ENCODE assay signal across 14 cellular contexts in genomic region chr17:38707678-38708351, GRCh38. TPM values are rescaled to one million over a fixed set of nuclear protein-coding genes. Genes with fewer than 3 reads are reported as not detected.
DNase-seq lines count a peak whose midpoint lies in the region; ATAC-seq and TF ChIP-seq lines count a peak whose summit lies in the region.
"Had no signal": no experiment of that assay in that cellular context is flagged by ENCODE, and none has a peak within 500 bp of the region (broad histone marks: within the 10 kb centered on the region; RNA-seq: fewer than 3 reads in every experiment).

No MANE protein-coding gene starts in this region.

- no peaks in the 10 kb centered on the region for H3K9me3 ChIP-seq in ovary
- H3K9me3 ChIP-seq: upper lobe of right lung had no signal

- H3K27me3 Mint-ChIP-seq in nephron (ENCODE audit: low read depth): peaks cover 25% of the 10 kb centered on the region

- peaks cover 6% of the 10 kb centered on the region for H3K4me1 ChIP-seq in ovary (ENCODE audit: insufficient read depth)
- H3K4me1 ChIP-seq: foreskin keratinocyte had no signal

- intact Hi-C loops in ovary (cut with DNase I): no loop called here

- TF ChIP-seq EP300 in ovary (IDR thresholded peaks at IDR 0.05): no peak

- no peak for TF ChIP-seq POLR2A in ovary (IDR thresholded peaks at IDR 0.05)

- peak overlapping the region; percentile 40 to 94 for H3K27ac Mint-ChIP-seq in activated naive CD4-positive, alpha-beta T cell treated with anti-CD3 and anti-CD28 coated beads, Interleukin-2, amount 50 U/mL, for 72 hours
- peak overlapping the region; percentile 82 to 98 (median 83) for H3K27ac Mint-ChIP-seq in nephron

- H3K4me3 ChIP-seq in ovary: no peak overlapping the region
- H3K4me3 ChIP-seq: GM23248 had no signal

- peaks cover 77% of the 10 kb centered on the region for H3K4me1 Mint-ChIP-seq in nephron

- no peak for ATAC-seq in activated naive CD4-positive, alpha-beta T cell treated with anti-CD3 and anti-CD28 coated beads, Interleukin-2, amount 50 U/mL, for 72 hours
- ATAC-seq: foreskin keratinocyte, upper lobe of right lung had no signal

- no peak for TF ChIP-seq CTCF in nephron (IDR thresholded peaks at IDR 0.05; ENCODE audit: unreplicated experiment in 3 of 3)
- no peak for TF ChIP-seq CTCF in ovary (IDR thresholded peaks at IDR 0.05)

- H3K27me3 ChIP-seq in ovary: no peaks in the 10 kb centered on the region
- H3K27me3 ChIP-seq: foreskin keratinocyte, upper lobe of right lung had no signal

- peaks cover 51 to 56% of the 10 kb centered on the region in 2 donors for H3K36me3 Mint-ChIP-seq in activated naive CD4-positive, alpha-beta T cell treated with anti-CD3 and anti-CD28 coated beads, Interleukin-2, amount 50 U/mL, for 72 hours
- H3K36me3 Mint-ChIP-seq in nephron (ENCODE audit: low read depth): peaks cover 24% of the 10 kb centered on the region

- H3K9me3 Mint-ChIP-seq in activated naive CD4-positive, alpha-beta T cell treated with anti-CD3 and anti-CD28 coated beads, Interleukin-2, amount 50 U/mL, for 72 hours: no peaks in the 10 kb centered on the region
- no peaks in the 10 kb centered on the region for H3K9me3 Mint-ChIP-seq in nephron

- no peak overlapping the region for H3K27ac ChIP-seq in ovary
- H3K27ac ChIP-seq: foreskin keratinocyte, GM23248 had no signal

- DNase-seq in NCI-H2107 treated with DMSO at 0.1 percent for 48 hours (lab: John Stamatoyannopoulos, UW; ENCODE audit: unreplicated experiment) (peak; percentile 47), NCI-H2107 (lab: John Stamatoyannopoulos, UW) (no peak), HuH-7.5 (ENCODE audit: low spot score) (peak; percentile 3), OCI-M1 (lab: John Stamatoyannopoulos, UW) (no peak), AG08395 (ENCODE audit: low spot score) (no peak), ovary (no peak)
- no peak for DNase-seq in activated naive CD4-positive, alpha-beta T cell treated with anti-CD3 and anti-CD28 coated beads, Interleukin-2, amount 50 U/mL, for 72 hours (ENCODE audit: low spot score in 2 of 2)
- DNase-seq: aorta; DMS79; foreskin keratinocyte; GM23248; NK-92 treated with Interleukin-12 subunit alpha and Interleukin-12 subunit beta, amount 100 ng/mL, for 24 hours; upper lobe of right lung had no signal

- H3K4me3 Mint-ChIP-seq in nephron: peak overlapping the region; percentile 94 to 96 (median 95)

- H3K36me3 ChIP-seq in ovary: no peaks in the 10 kb centered on the region

- 64 to 66% (median 64%) methylated on average over 21 of the region's 21 CpGs for WGBS in ovary, 3 donors

RNA-seq across cellular contexts. Expression of gene MLLT6, which starts 2.7 kb away (rescaled TPM):
- total RNA-seq in activated naive CD4-positive, alpha-beta T cell treated with anti-CD3 and anti-CD28 coated beads, Interleukin-2, amount 50 U/mL, for 72 hours: 100 to 1,000 TPM; 204 to 288 TPM
- 100 to 1,000 TPM in 5 of 7 donors, 10 to 100 TPM in 2; 73.2 to 278 (median 183) TPM for total RNA-seq in ovary
- 10 to 100 TPM; 52.3 to 99.4 TPM for polyA plus RNA-seq in ovary

RNA-seq across cellular contexts. Expression of gene CISD3, which starts 22.3 kb away (rescaled TPM):
- 10 to 100 TPM; 32.7 to 40.7 TPM for total RNA-seq in activated naive CD4-positive, alpha-beta T cell treated with anti-CD3 and anti-CD28 coated beads, Interleukin-2, amount 50 U/mL, for 72 hours
- total RNA-seq in ovary: 10 to 100 TPM in 5 of 7 donors, 1 to 10 TPM in 2; 6.2 to 31.1 (median 24.4) TPM
- 10 to 100 TPM in 1 of 2 donors, 1 to 10 TPM in 1; 6.6 to 18.4 TPM for polyA plus RNA-seq in ovary

RNA-seq across cellular contexts. Expression of gene EPOP, which starts 33.1 kb away (rescaled TPM):
- total RNA-seq in activated naive CD4-positive, alpha-beta T cell treated with anti-CD3 and anti-CD28 coated beads, Interleukin-2, amount 50 U/mL, for 72 hours: 10 to 100 TPM; 27.5 to 31.3 TPM
- total RNA-seq in ovary: 1 to 10 TPM in 3 of 7 donors, under 1 TPM in 4; 0.83 to 1.7 (median 0.86) TPM
- polyA plus RNA-seq in ovary: under 1 TPM; 0.50 to 0.61 TPM

RNA-seq across cellular contexts. Expression of gene PCGF2, which starts 40.3 kb away (rescaled TPM):
- total RNA-seq in activated naive CD4-positive, alpha-beta T cell treated with anti-CD3 and anti-CD28 coated beads, Interleukin-2, amount 50 U/mL, for 72 hours: 1 to 10 TPM; 3.1 to 6.9 TPM
- 10 to 100 TPM in 6 of 7 donors, 1 to 10 TPM in 1; 7.4 to 92.7 (median 63.4) TPM for total RNA-seq in ovary
- polyA plus RNA-seq in ovary: 10 to 100 TPM; 21.5 to 27.2 TPM

RNA-seq across cellular contexts. Expression of gene PSMB3, which starts 44.7 kb away (rescaled TPM):
- 100 to 1,000 TPM; 339 to 405 TPM for total RNA-seq in activated naive CD4-positive, alpha-beta T cell treated with anti-CD3 and anti-CD28 coated beads, Interleukin-2, amount 50 U/mL, for 72 hours
- total RNA-seq in ovary: 100 to 1,000 TPM in 3 of 7 donors, 10 to 100 TPM in 4; 77.0 to 145 (median 82.0) TPM
- 100 to 1,000 TPM; 106 to 138 TPM for polyA plus RNA-seq in ovary

Comparison
In these comparisons a context has a peak if more than half of its experiments do, and no peak if none do; other contexts are left out.
1. DNase-seq: peak in NCI-H2107 treated with DMSO at 0.1 percent for 48 hours (single experiment) and HuH-7.5 (single experiment); none in NCI-H2107 (single experiment), activated naive CD4-positive, alpha-beta T cell treated with anti-CD3 and anti-CD28 coated beads, Interleukin-2, amount 50 U/mL, for 72 hours (0 of 2), OCI-M1 (single experiment), AG08395 (single experiment) and ovary (0 of 5).
2. RNA of gene EPOP, which starts 33.1 kb away (total RNA-seq): 27.5 to 31.3 TPM in activated naive CD4-positive, alpha-beta T cell treated with anti-CD3 and anti-CD28 coated beads, Interleukin-2, amount 50 U/mL, for 72 hours; 0.83 to 1.7 TPM in ovary; every median in the first group is over 10 times any median in the second.